ENCODE assay signal across 1 cellular context in genomic region chr1:155273134-155273982, GRCh38.
TF ChIP-seq lines count a peak whose summit lies in the region.

Gene CLK2 (minus strand): TSS chr1:155273504. CDS start chr1:155270977, 2,527 bp downstream.

TF ChIP-seq in HepG2, 621 proteins besides CTCF, POLR2A, EP300 and RAD21 (continued from another document and continues in another):
- no peak for TF ChIP-seq DNMT3B (CRISPR knock-in tag; conservative IDR thresholded peaks at IDR 0.05)
- TF ChIP-seq TAF1 (CRISPR knock-in tag; IDR thresholded peaks at IDR 0.05), result peak; percentile 82; the same call in 1 of the 2 replicates
- no peak for TF ChIP-seq ZNF3 (CRISPR knock-in tag; IDR thresholded peaks at IDR 0.05)
- TF ChIP-seq MXI1 (IDR thresholded peaks at IDR 0.05; ENCODE audit: borderline replicate concordance, low read depth, low read length), result peak; percentile 99
- TF ChIP-seq ZNF17 (CRISPR knock-in tag; IDR thresholded peaks at IDR 0.05), result no peak
- peak; percentile 57; the same call in 1 of the 2 replicates for TF ChIP-seq ZNF740 (CRISPR knock-in tag; IDR thresholded peaks at IDR 0.05)
- TF ChIP-seq ZNF558 (CRISPR knock-in tag; IDR thresholded peaks at IDR 0.05; ENCODE audit: borderline replicate concordance), result no peak
- TF ChIP-seq, protein P1, sequence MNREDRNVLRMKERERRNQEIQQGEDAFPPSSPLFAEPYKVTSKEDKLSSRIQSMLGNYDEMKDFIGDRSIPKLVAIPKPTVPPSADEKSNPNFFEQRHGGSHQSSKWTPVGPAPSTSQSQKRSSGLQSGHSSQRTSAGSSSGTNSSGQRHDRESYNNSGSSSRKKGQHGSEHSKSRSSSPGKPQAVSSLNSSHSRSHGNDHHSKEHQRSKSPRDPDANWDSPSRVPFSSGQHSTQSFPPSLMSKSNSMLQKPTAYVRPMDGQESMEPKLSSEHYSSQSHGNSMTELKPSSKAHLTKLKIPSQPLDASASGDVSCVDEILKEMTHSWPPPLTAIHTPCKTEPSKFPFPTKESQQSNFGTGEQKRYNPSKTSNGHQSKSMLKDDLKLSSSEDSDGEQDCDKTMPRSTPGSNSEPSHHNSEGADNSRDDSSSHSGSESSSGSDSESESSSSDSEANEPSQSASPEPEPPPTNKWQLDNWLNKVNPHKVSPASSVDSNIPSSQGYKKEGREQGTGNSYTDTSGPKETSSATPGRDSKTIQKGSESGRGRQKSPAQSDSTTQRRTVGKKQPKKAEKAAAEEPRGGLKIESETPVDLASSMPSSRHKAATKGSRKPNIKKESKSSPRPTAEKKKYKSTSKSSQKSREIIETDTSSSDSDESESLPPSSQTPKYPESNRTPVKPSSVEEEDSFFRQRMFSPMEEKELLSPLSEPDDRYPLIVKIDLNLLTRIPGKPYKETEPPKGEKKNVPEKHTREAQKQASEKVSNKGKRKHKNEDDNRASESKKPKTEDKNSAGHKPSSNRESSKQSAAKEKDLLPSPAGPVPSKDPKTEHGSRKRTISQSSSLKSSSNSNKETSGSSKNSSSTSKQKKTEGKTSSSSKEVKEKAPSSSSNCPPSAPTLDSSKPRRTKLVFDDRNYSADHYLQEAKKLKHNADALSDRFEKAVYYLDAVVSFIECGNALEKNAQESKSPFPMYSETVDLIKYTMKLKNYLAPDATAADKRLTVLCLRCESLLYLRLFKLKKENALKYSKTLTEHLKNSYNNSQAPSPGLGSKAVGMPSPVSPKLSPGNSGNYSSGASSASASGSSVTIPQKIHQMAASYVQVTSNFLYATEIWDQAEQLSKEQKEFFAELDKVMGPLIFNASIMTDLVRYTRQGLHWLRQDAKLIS (CRISPR knock-in tag; IDR thresholded peaks at IDR 0.05), result no peak
- no peak for TF ChIP-seq ZNF382 (CRISPR knock-in tag; IDR thresholded peaks at IDR 0.05; ENCODE audit: borderline replicate concordance)
- no peak for TF ChIP-seq NKX3-1 (CRISPR knock-in tag; IDR thresholded peaks at IDR 0.05)
- no peak for TF ChIP-seq ZBTB10 (CRISPR knock-in tag; IDR thresholded peaks at IDR 0.05; ENCODE audit: borderline replicate concordance)
- 0 out of 2 replicates have a peak, but pooled peaks have one; percentile 64 for TF ChIP-seq ZNF563 (CRISPR knock-in tag; IDR thresholded peaks at IDR 0.05)
- no peak for TF ChIP-seq ZNF768 (CRISPR knock-in tag; IDR thresholded peaks at IDR 0.05)
- TF ChIP-seq FOSL1 (CRISPR knock-in tag; IDR thresholded peaks at IDR 0.05; ENCODE audit: borderline replicate concordance), result no peak
- no peak for TF ChIP-seq LCORL (IDR thresholded peaks at IDR 0.05)
- TF ChIP-seq LCORL (CRISPR knock-in tag; IDR thresholded peaks at IDR 0.05), result 0 out of 2 replicates have a peak, but pooled peaks have one; percentile 17
- TF ChIP-seq MED8 (CRISPR knock-in tag; IDR thresholded peaks at IDR 0.05; ENCODE audit: insufficient replicate concordance), result peak; percentile 28
- peak; percentile 57 for TF ChIP-seq SKI (IDR thresholded peaks at IDR 0.05; ENCODE audit: partially characterized antibody)
- TF ChIP-seq FOXP4 (CRISPR knock-in tag; IDR thresholded peaks at IDR 0.05), result 0 out of 2 replicates have a peak, but pooled peaks have one; percentile 46
- TF ChIP-seq, protein P2, sequence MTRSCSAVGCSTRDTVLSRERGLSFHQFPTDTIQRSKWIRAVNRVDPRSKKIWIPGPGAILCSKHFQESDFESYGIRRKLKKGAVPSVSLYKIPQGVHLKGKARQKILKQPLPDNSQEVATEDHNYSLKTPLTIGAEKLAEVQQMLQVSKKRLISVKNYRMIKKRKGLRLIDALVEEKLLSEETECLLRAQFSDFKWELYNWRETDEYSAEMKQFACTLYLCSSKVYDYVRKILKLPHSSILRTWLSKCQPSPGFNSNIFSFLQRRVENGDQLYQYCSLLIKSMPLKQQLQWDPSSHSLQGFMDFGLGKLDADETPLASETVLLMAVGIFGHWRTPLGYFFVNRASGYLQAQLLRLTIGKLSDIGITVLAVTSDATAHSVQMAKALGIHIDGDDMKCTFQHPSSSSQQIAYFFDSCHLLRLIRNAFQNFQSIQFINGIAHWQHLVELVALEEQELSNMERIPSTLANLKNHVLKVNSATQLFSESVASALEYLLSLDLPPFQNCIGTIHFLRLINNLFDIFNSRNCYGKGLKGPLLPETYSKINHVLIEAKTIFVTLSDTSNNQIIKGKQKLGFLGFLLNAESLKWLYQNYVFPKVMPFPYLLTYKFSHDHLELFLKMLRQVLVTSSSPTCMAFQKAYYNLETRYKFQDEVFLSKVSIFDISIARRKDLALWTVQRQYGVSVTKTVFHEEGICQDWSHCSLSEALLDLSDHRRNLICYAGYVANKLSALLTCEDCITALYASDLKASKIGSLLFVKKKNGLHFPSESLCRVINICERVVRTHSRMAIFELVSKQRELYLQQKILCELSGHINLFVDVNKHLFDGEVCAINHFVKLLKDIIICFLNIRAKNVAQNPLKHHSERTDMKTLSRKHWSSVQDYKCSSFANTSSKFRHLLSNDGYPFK (CRISPR knock-in tag; IDR thresholded peaks at IDR 0.05; ENCODE audit: borderline replicate concordance), result peak; percentile 75; the same call in 1 of the 2 replicates
- no peak for TF ChIP-seq ZBTB33 (CRISPR knock-in tag; IDR thresholded peaks at IDR 0.05)
- TF ChIP-seq, protein P3, sequence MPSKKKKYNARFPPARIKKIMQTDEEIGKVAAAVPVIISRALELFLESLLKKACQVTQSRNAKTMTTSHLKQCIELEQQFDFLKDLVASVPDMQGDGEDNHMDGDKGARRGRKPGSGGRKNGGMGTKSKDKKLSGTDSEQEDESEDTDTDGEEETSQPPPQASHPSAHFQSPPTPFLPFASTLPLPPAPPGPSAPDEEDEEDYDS (CRISPR knock-in tag; IDR thresholded peaks at IDR 0.05), result peak; percentile 77
- 0 out of 2 replicates have a peak, but pooled peaks have one; percentile 92 for TF ChIP-seq ZNF567 (CRISPR knock-in tag; IDR thresholded peaks at IDR 0.05; ENCODE audit: borderline replicate concordance)
- peak; percentile 85; the same call in 1 of the 2 replicates for TF ChIP-seq ZSCAN9 (CRISPR knock-in tag; IDR thresholded peaks at IDR 0.05; ENCODE audit: borderline replicate concordance)
- no peak for TF ChIP-seq ZFP36L1 (CRISPR knock-in tag; IDR thresholded peaks at IDR 0.05)
- TF ChIP-seq ZNF510 (CRISPR knock-in tag; IDR thresholded peaks at IDR 0.05; ENCODE audit: low read depth), result no peak
- TF ChIP-seq, protein P4, sequence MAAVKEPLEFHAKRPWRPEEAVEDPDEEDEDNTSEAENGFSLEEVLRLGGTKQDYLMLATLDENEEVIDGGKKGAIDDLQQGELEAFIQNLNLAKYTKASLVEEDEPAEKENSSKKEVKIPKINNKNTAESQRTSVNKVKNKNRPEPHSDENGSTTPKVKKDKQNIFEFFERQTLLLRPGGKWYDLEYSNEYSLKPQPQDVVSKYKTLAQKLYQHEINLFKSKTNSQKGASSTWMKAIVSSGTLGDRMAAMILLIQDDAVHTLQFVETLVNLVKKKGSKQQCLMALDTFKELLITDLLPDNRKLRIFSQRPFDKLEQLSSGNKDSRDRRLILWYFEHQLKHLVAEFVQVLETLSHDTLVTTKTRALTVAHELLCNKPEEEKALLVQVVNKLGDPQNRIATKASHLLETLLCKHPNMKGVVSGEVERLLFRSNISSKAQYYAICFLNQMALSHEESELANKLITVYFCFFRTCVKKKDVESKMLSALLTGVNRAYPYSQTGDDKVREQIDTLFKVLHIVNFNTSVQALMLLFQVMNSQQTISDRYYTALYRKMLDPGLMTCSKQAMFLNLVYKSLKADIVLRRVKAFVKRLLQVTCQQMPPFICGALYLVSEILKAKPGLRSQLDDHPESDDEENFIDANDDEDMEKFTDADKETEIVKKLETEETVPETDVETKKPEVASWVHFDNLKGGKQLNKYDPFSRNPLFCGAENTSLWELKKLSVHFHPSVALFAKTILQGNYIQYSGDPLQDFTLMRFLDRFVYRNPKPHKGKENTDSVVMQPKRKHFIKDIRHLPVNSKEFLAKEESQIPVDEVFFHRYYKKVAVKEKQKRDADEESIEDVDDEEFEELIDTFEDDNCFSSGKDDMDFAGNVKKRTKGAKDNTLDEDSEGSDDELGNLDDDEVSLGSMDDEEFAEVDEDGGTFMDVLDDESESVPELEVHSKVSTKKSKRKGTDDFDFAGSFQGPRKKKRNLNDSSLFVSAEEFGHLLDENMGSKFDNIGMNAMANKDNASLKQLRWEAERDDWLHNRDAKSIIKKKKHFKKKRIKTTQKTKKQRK (IDR thresholded peaks at IDR 0.05; ENCODE audit: low read length), result no peak
- peak; percentile 51 for TF ChIP-seq BHLHE40 (IDR thresholded peaks at IDR 0.05; ENCODE audit: low read length)
- TF ChIP-seq ZNF354B (CRISPR knock-in tag; IDR thresholded peaks at IDR 0.05), result no peak
- TF ChIP-seq HCFC1 (IDR thresholded peaks at IDR 0.05; ENCODE audit: low read depth, low read length), result 0 out of 2 replicates have a peak, but pooled peaks have one; percentile 36
- TF ChIP-seq, protein P5, sequence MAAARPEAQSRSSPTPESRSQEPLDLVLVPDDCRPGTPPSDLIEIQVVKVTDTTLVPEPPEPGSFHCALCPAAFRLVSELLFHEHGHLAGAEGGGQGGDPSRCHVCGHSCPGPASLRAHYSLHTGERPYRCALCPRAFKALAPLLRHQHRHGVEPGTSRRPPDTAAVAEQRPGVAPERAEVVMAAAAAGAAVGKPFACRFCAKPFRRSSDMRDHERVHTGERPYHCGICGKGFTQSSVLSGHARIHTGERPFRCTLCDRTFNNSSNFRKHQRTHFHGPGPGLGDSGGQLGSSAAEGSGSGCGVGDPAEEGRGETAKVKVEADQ (CRISPR knock-in tag; IDR thresholded peaks at IDR 0.05; ENCODE audit: borderline replicate concordance), result no peak; the same call in 1 of the 2 replicates
- no peak for TF ChIP-seq ZBTB21 (CRISPR knock-in tag; IDR thresholded peaks at IDR 0.05)
- no peak for TF ChIP-seq ETS1 (CRISPR knock-in tag; IDR thresholded peaks at IDR 0.05)
- TF ChIP-seq ZNF766 (CRISPR knock-in tag; IDR thresholded peaks at IDR 0.05; ENCODE audit: borderline replicate concordance), result no peak
- no peak for TF ChIP-seq NFE2L2 (IDR thresholded peaks at IDR 0.05; ENCODE audit: low read length)
- TF ChIP-seq ZNF775 (CRISPR knock-in tag; IDR thresholded peaks at IDR 0.05; ENCODE audit: borderline replicate concordance), result no peak
- TF ChIP-seq STAG1 (CRISPR knock-in tag; IDR thresholded peaks at IDR 0.05), result no peak
